In the genomic region with DNA sequence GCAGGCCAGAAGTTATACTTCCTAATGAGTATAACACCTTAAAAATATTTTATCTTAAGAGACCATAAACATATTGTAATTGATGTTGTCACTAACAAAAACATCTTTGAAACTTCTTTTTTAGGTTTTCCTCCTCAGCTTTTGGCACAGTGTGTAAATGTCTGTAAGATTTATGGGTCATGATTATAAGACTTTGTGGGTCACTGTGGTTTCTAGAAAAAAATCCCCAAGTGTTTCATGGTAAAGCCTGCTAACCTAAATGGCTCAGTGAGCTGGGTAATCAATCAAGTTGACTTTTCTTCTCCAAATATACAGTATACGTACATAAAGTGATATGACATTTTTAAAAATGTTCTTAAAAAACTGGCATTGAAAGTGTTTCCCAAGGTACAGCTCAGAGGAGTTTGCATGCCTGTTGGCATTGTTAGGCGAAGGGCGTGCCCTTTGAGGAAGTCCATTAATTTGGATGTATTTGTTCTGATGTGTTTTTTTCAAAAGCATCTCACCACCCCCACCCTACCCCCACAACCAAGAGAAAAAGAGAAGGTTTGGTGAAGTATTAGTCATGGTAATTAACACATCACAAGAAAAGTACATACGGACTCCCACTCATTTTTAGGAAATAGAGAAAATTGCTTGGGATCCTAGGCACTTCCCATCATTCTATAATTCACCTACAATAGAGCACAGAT, we compare ENCODE assay signal across 26 cellular contexts.
"Had no signal": no experiment of that assay in that cellular context is flagged by ENCODE, and none has a peak within 500 bp of the region (broad histone marks: within the 10 kb centered on the region; RNA-seq: fewer than 3 reads in every experiment).

No MANE protein-coding gene starts in this region.

- H3K4me1 ChIP-seq: ascending aorta, left lung, neural progenitor cell had no signal

- DNase-seq: activated CD4-positive, alpha-beta memory T cell treated with anti-CD3 and anti-CD28 coated beads for 36 hours; activated CD4-positive, alpha-beta T cell treated with anti-CD3 and anti-CD28 coated beads, Interleukin-2, amount 10 ng/mL, durations not matched to agents 24 days and 14 days; activated CD4-positive, CD25-positive, alpha-beta regulatory T cell treated with anti-CD3 and anti-CD28 coated beads, Interleukin-2, amount 50 U/mL, for 72 hours; activated CD8-positive, alpha-beta memory T cell treated with anti-CD3 and anti-CD28 coated beads, Interleukin-2, amount 50 U/mL, for 4 hours; activated gamma-delta T cell; activated naive CD4-positive, alpha-beta T cell treated with anti-CD3 and anti-CD28 coated beads, Interleukin-2, amount 10 ng/mL, durations not matched to agents 7 days and 5 days; activated naive CD8-positive, alpha-beta T cell treated with anti-CD3 and anti-CD28 coated beads, Interleukin-2, amount 10 ng/mL, durations not matched to agents 7 days and 5 days; activated T-cell treated with anti-CD3 and anti-CD28 coated beads, Interleukin-2, amount 50 U/mL, for 1 hour; cortex of kidney; effector memory CD8-positive, alpha-beta T cell; erythroblast; kidney glomerular epithelial cell; left lung; naive thymus-derived CD4-positive, alpha-beta T cell; posterior cingulate gyrus; sigmoid colon; small intestine; stimulated activated CD4-positive, alpha-beta T cell treated with anti-CD3 and anti-CD28 coated beads, Interleukin-4, amount 100 ng/mL, for 24 hours; T-helper 2 cell; trophoblast cell had no signal

- H2AFZ ChIP-seq: neural progenitor cell had no signal

- H3K36me3 ChIP-seq: ascending aorta, cardiac muscle cell, gastroesophageal sphincter, left lung, neural progenitor cell, sigmoid colon, thoracic aorta had no signal

- H3K27me3 ChIP-seq: ascending aorta, cardiac muscle cell, gastroesophageal sphincter, left lung, neural progenitor cell, sigmoid colon had no signal

- ATAC-seq: effector memory CD8-positive, alpha-beta T cell; gastroesophageal sphincter; left lung; naive thymus-derived CD4-positive, alpha-beta T cell; stimulated activated effector memory CD8-positive, alpha-beta T cell treated with anti-CD3 and anti-CD28 coated beads, Interleukin-12 subunit alpha, Interleukin-12 subunit beta, amount 100 ng/mL, for 72 hours had no signal

- H3K4me2 ChIP-seq: neural progenitor cell had no signal

- H3K9ac ChIP-seq: neural progenitor cell had no signal

- H3K27ac ChIP-seq: ascending aorta, cardiac muscle cell, gastroesophageal sphincter, left lung, neural progenitor cell, sigmoid colon, thoracic aorta had no signal

- H3K9me3 ChIP-seq: ascending aorta, gastroesophageal sphincter, sigmoid colon, thoracic aorta had no signal

- H3K4me3 ChIP-seq: ascending aorta, cardiac muscle cell, gastroesophageal sphincter, left lung, neural progenitor cell, sigmoid colon, thoracic aorta had no signal
